Comparison of ENCODE assay signal across 20 cellular contexts in genomic region chrX:112888916-112889315, GRCh38.
DNase-seq lines count a peak whose midpoint lies in the region; TF ChIP-seq lines count a peak whose summit lies in the region.
"Had no signal": no experiment of that assay in that cellular context is flagged by ENCODE, and none has a peak within 500 bp of the region (broad histone marks: within the 10 kb centered on the region; RNA-seq: fewer than 3 reads in every experiment).

No MANE protein-coding gene starts in this region.

- peaks cover 46% of the 10 kb centered on the region for H3K4me1 Mint-ChIP-seq in nephron progenitor cell

- peaks cover 81 to 100% (median 98%) of the 10 kb centered on the region in 11 experiments for H3K27me3 ChIP-seq in BLaER1 treated with 17β-estradiol and CSF1 and Interleukin-3, amounts not matched to agents 10 nM and 100 nM
- H3K27me3 ChIP-seq: BE2C, SJCRH30 had no signal

- H3K4me1 ChIP-seq in BLaER1 treated with 17β-estradiol and CSF1 and Interleukin-3, amounts not matched to agents 10 nM and 100 nM: peaks cover 0 to 27% (median 11%) of the 10 kb centered on the region in 10 experiments; a peak in 11 of 20 replicates
- H3K4me1 ChIP-seq: BE2C, HAP-1, SJCRH30 had no signal

- H3K9me3 Mint-ChIP-seq in nephron progenitor cell: peaks cover 3% of the 10 kb centered on the region
- H3K9me3 Mint-ChIP-seq: CD8-positive, alpha-beta T cell had no signal

- H3K27me3 Mint-ChIP-seq in nephron progenitor cell (ENCODE audit: low read depth, poor library complexity): peaks cover 6% of the 10 kb centered on the region
- H3K27me3 Mint-ChIP-seq: T-helper 17 cell had no signal

- TF ChIP-seq CTCF in nephron progenitor cell (IDR thresholded peaks at IDR 0.05): no peak

- H3K9me3 ChIP-seq in BLaER1 treated with 17β-estradiol and CSF1 and Interleukin-3, amounts not matched to agents 10 nM and 100 nM (replicated peaks in 1 of 11): no peaks in the 10 kb centered on the region
- H3K9me3 ChIP-seq: BE2C, HAP-1 had no signal

- DNase-seq in GM03348 (ENCODE audit: low spot score) (peak; percentile 24), UCSD-AML1 (lab: John Stamatoyannopoulos, UW; ENCODE audit: unreplicated experiment) (peak; percentile 15), nephron progenitor cell (no peak), NCI-H1930 (lab: John Stamatoyannopoulos, UW) (no peak), MV-4-11 (lab: John Stamatoyannopoulos, UW) (no peak), GM19240 (ENCODE audit: insufficient read length, low spot score) (no peak)
- DNase-seq: BE2C; CD8-positive, alpha-beta T cell; DMS79 treated with DMSO at 0.1 percent for 48 hours; NCI-H1436 treated with DMSO at 0.1 percent for 48 hours; NCI-H2107; NCI-H345; NCI-H526 treated with DMSO at 0.1 percent for 48 hours; RPMI8226; SJCRH30; T-helper 17 cell had no signal

- no peak overlapping the region for H3K9ac ChIP-seq in BLaER1 treated with 17β-estradiol and CSF1 and Interleukin-3, amounts not matched to agents 10 nM and 100 nM

- peak overlapping the region; percentile 34 for H3K27ac Mint-ChIP-seq in nephron progenitor cell
- H3K27ac Mint-ChIP-seq: CD8-positive, alpha-beta T cell; T-helper 17 cell had no signal

- H4K20me1 ChIP-seq in BLaER1 treated with 17β-estradiol and CSF1 and Interleukin-3, amounts not matched to agents 10 nM and 100 nM: no peaks in the 10 kb centered on the region; a peak in 1 of 22 replicates

- H3K36me3 Mint-ChIP-seq in nephron progenitor cell (ENCODE audit: low read depth): no peaks in the 10 kb centered on the region
- H3K36me3 Mint-ChIP-seq: CD8-positive, alpha-beta T cell; IgD-negative memory B cell had no signal

- H3K36me3 ChIP-seq in BLaER1 treated with 17β-estradiol and CSF1 and Interleukin-3, amounts not matched to agents 10 nM and 100 nM: no peaks in the 10 kb centered on the region
- H3K36me3 ChIP-seq: BE2C, HAP-1, SJCRH30 had no signal

- no peak overlapping the region for H3K4me3 Mint-ChIP-seq in nephron progenitor cell
- H3K4me3 Mint-ChIP-seq: CD8-positive, alpha-beta T cell; T-helper 17 cell had no signal

- H3K4me2 ChIP-seq in BLaER1 treated with 17β-estradiol and CSF1 and Interleukin-3, amounts not matched to agents 10 nM and 100 nM: peak overlapping the region in 7 of 11 experiments; percentile 15 to 53 (median 34); a peak in 6 of 22 replicates

- H3K27ac ChIP-seq in BLaER1 treated with 17β-estradiol and CSF1 and Interleukin-3, amounts not matched to agents 10 nM and 100 nM: no peak overlapping the region
- H3K27ac ChIP-seq: HL-60, SJCRH30 had no signal

- no peak overlapping the region for H3K4me3 ChIP-seq in BLaER1 treated with 17β-estradiol and CSF1 and Interleukin-3, amounts not matched to agents 10 nM and 100 nM
- H3K4me3 ChIP-seq: HAP-1, SJCRH30 had no signal

Comparison
In these comparisons a context has a peak if more than half of its experiments do, and no peak if none do; other contexts are left out.
1. DNase-seq: peak in GM03348 (single experiment) and UCSD-AML1 (single experiment); none in nephron progenitor cell (single experiment), NCI-H1930 (0 of 2), MV-4-11 (single experiment) and GM19240 (single experiment).